Comparison of ENCODE assay signal across 8 cellular contexts in genomic region chr6:81938014-81938761, GRCh38.
DNase-seq lines count a peak whose midpoint lies in the region; TF ChIP-seq lines count a peak whose summit lies in the region.

No MANE protein-coding gene starts in this region.

- intact Hi-C loops in Caco-2 (cut with micrococcal nuclease; ENCODE audit: unreplicated experiment) (loop anchor here (1.0 to 2.0 kb wide), 4 partner anchors 69 to 185 kb away; no protein-coding TSS in a partner anchor), transverse colon (cut with DNase I; ENCODE audit: low total_unique reads) (no loop called here), vagina (cut with DNase I) (no loop called here)

- peak; percentile 18 for TF ChIP-seq EP300 in transverse colon (IDR thresholded peaks at IDR 0.05; ENCODE audit: low read depth)

- POLR2A ChIA-PET in Caco-2 (lab: Charles Lee), result no interaction called here

- peak overlapping the region; percentile 12; the same call in 1 of the 2 replicates for H3K4me3 ChIP-seq in Caco-2 (ENCODE audit: low read depth, low read length)
- H3K4me3 ChIP-seq in HFF-Myc (replicated peaks; ENCODE audit: low read depth, low read length), result no peak overlapping the region
- H3K4me3 ChIP-seq in transverse colon, result peak overlapping the region in 1 of 4 donors; percentile 6
- H3K4me3 ChIP-seq in vagina, result no peak overlapping the region

- H3K27me3 ChIP-seq in Caco-2 (replicated peaks; ENCODE audit: control insufficient read depth, insufficient read depth, low read length) (no peaks in the 10 kb centered on the region), transverse colon (no peaks in the 10 kb centered on the region), vagina (no peaks in the 10 kb centered on the region)

- H3K4me3 Mint-ChIP-seq in Caco-2 (ENCODE audit: unreplicated experiment), result peak overlapping the region; percentile 64

- in situ Hi-C loops in transverse colon (cut with MboI; ENCODE audit: low pct_ligation_motif_present in 1 of 4, low pct_unique_long_range_greater_than_20kb in 1 of 4, low sequenced_read_pairs in 3 of 4), result no loop called here

- H3K9me3 ChIP-seq in Caco-2, result no peaks in the 10 kb centered on the region; the same call in 1 of the 2 replicates
- H3K9me3 ChIP-seq in transverse colon, result no peaks in the 10 kb centered on the region
- H3K9me3 ChIP-seq in vagina, result no peaks in the 10 kb centered on the region

- DNase-seq in Caco-2, result peak; percentile 69 to 72
- peak; percentile 93 for DNase-seq in HFF-Myc (ENCODE audit: extremely low read depth, low read depth)
- DNase-seq in NCI-H460 (ENCODE audit: extremely low read depth, low read depth), result peak; percentile 42
- DNase-seq in fibroblast of peridontal ligament (ENCODE audit: extremely low read depth), result peak; percentile 93
- no peak for DNase-seq in transverse colon
- no peak for DNase-seq in vagina (ENCODE audit: extremely low spot score in 2 of 2)
- DNase-seq in T-helper 2 cell, result no peak
- DNase-seq in NCI-H187 (lab: John Stamatoyannopoulos, UW), result no peak

- H3K4me1 Mint-ChIP-seq in Caco-2 (ENCODE audit: low read depth, unreplicated experiment), result peaks cover 40% of the 10 kb centered on the region

- TF ChIP-seq POLR2A in transverse colon (IDR thresholded peaks at IDR 0.05) (no peak), vagina (IDR thresholded peaks at IDR 0.05) (no peak)

- peaks cover 11% of the 10 kb centered on the region for H3K36me3 Mint-ChIP-seq in Caco-2 (ENCODE audit: insufficient read depth, unreplicated experiment)

- H3K4me1 ChIP-seq in Caco-2, result peaks cover 55% of the 10 kb centered on the region
- peaks cover 0 to 20% (median 8%) of the 10 kb centered on the region in 4 donors for H3K4me1 ChIP-seq in transverse colon
- H3K4me1 ChIP-seq in vagina, result no peaks in the 10 kb centered on the region

- TF ChIP-seq CTCF in Caco-2 (IDR thresholded peaks at IDR 0.05; ENCODE audit: insufficient read depth in 1 of 2, low read depth in 1 of 2, low read length in 1 of 2, severe bottlenecking in 1 of 2, unreplicated experiment in 1 of 2) (no peak), HFF-Myc (IDR thresholded peaks at IDR 0.05; ENCODE audit: low read depth, low read length, missing control alignments) (no peak), transverse colon (IDR thresholded peaks at IDR 0.05) (no peak), vagina (IDR thresholded peaks at IDR 0.05) (no peak)

- peak overlapping the region in 3 of 4 donors; percentile 44 to 64 (median 53) for H3K27ac ChIP-seq in transverse colon
- H3K27ac ChIP-seq in vagina, result no peak overlapping the region

- peaks cover 3% of the 10 kb centered on the region for H3K9me3 Mint-ChIP-seq in Caco-2 (ENCODE audit: unreplicated experiment)

- no peaks in the 10 kb centered on the region for H3K27me3 Mint-ChIP-seq in Caco-2 (ENCODE audit: insufficient read depth, unreplicated experiment)

- CTCF ChIA-PET in Caco-2 (lab: Charles Lee), result no interaction called here

- BruUV-seq in Caco-2 (replicated peaks; lab: Mats Ljungman, UMichigan), result no TSS peak

- H3K36me3 ChIP-seq in Caco-2 (ENCODE audit: control insufficient read depth, insufficient read depth, low read length) (no peaks in the 10 kb centered on the region), transverse colon (no peaks in the 10 kb centered on the region), vagina (no peaks in the 10 kb centered on the region)

- H3K27ac Mint-ChIP-seq in Caco-2 (ENCODE audit: unreplicated experiment), result peak overlapping the region; percentile 95

- 21 to 23% methylated on average over 4 of the region's 4 CpGs for WGBS in transverse colon (ENCODE audit: low coverage in 1 of 2), 2 donors

Comparison
In these comparisons a context has a peak if more than half of its experiments do, and no peak if none do; other contexts are left out.
1. DNase-seq: peak in Caco-2 (2 of 2), HFF-Myc (single experiment), NCI-H460 (single experiment) and fibroblast of peridontal ligament (single experiment); none in transverse colon (single experiment), vagina (0 of 2), T-helper 2 cell (0 of 5) and NCI-H187 (0 of 2).